1 cellular context compared by ENCODE assay signal in the genomic region with DNA sequence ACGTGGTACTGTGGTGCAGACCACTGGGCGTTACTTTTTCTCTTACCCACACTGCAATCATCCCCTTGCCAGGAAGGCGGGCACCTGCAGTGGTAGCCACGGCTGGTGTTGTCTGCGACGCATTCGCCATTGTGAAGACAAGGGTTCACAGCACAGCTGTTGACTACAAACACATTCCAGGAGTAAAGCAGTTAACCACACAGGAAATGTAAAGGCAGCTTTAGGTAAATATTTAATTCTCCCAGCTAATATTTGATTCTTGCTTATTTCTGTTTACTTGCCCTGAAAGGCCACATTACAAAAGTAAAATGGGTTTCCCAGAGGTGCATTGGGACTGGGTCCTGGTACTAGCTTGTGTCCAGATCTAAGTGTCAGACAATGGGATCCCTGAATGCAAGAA.
TF ChIP-seq lines count a peak whose summit lies in the region.

No MANE protein-coding gene starts in this region.

TF ChIP-seq in HepG2, 621 proteins besides CTCF, POLR2A, EP300 and RAD21 (continued from another document and continues in another):
- TF ChIP-seq, protein P1, sequence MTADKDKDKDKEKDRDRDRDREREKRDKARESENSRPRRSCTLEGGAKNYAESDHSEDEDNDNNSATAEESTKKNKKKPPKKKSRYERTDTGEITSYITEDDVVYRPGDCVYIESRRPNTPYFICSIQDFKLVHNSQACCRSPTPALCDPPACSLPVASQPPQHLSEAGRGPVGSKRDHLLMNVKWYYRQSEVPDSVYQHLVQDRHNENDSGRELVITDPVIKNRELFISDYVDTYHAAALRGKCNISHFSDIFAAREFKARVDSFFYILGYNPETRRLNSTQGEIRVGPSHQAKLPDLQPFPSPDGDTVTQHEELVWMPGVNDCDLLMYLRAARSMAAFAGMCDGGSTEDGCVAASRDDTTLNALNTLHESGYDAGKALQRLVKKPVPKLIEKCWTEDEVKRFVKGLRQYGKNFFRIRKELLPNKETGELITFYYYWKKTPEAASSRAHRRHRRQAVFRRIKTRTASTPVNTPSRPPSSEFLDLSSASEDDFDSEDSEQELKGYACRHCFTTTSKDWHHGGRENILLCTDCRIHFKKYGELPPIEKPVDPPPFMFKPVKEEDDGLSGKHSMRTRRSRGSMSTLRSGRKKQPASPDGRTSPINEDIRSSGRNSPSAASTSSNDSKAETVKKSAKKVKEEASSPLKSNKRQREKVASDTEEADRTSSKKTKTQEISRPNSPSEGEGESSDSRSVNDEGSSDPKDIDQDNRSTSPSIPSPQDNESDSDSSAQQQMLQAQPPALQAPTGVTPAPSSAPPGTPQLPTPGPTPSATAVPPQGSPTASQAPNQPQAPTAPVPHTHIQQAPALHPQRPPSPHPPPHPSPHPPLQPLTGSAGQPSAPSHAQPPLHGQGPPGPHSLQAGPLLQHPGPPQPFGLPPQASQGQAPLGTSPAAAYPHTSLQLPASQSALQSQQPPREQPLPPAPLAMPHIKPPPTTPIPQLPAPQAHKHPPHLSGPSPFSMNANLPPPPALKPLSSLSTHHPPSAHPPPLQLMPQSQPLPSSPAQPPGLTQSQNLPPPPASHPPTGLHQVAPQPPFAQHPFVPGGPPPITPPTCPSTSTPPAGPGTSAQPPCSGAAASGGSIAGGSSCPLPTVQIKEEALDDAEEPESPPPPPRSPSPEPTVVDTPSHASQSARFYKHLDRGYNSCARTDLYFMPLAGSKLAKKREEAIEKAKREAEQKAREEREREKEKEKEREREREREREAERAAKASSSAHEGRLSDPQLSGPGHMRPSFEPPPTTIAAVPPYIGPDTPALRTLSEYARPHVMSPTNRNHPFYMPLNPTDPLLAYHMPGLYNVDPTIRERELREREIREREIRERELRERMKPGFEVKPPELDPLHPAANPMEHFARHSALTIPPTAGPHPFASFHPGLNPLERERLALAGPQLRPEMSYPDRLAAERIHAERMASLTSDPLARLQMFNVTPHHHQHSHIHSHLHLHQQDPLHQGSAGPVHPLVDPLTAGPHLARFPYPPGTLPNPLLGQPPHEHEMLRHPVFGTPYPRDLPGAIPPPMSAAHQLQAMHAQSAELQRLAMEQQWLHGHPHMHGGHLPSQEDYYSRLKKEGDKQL (CRISPR knock-in tag; IDR thresholded peaks at IDR 0.05; ENCODE audit: low read depth) = 0 out of 2 replicates have a peak, but pooled peaks have one; percentile 51
- TF ChIP-seq MTA1 (CRISPR knock-in tag; IDR thresholded peaks at IDR 0.05; ENCODE audit: borderline replicate concordance) = 0 out of 2 replicates have a peak, but pooled peaks have one; percentile 29
- TF ChIP-seq GFI1 (CRISPR knock-in tag; IDR thresholded peaks at IDR 0.05; ENCODE audit: borderline replicate concordance) = peak; percentile 63; the same call in 1 of the 2 replicates
- no peak for TF ChIP-seq RCOR2 (CRISPR knock-in tag; IDR thresholded peaks at IDR 0.05)
- TF ChIP-seq, protein P2, sequence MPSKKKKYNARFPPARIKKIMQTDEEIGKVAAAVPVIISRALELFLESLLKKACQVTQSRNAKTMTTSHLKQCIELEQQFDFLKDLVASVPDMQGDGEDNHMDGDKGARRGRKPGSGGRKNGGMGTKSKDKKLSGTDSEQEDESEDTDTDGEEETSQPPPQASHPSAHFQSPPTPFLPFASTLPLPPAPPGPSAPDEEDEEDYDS (CRISPR knock-in tag; IDR thresholded peaks at IDR 0.05) = no peak
- no peak for TF ChIP-seq ZNF232 (CRISPR knock-in tag; IDR thresholded peaks at IDR 0.05; ENCODE audit: borderline replicate concordance)
- peak; percentile 70 for TF ChIP-seq NR2F6 (IDR thresholded peaks at IDR 0.05)
- peak; percentile 64 for TF ChIP-seq NR2F6 (CRISPR knock-in tag; IDR thresholded peaks at IDR 0.05)
- peak; percentile 81 for TF ChIP-seq ZNF652 (CRISPR knock-in tag; IDR thresholded peaks at IDR 0.05; ENCODE audit: borderline replicate concordance, low read depth)
- no peak for TF ChIP-seq ZNF207 (IDR thresholded peaks at IDR 0.05; ENCODE audit: borderline replicate concordance)
- TF ChIP-seq, protein P3, sequence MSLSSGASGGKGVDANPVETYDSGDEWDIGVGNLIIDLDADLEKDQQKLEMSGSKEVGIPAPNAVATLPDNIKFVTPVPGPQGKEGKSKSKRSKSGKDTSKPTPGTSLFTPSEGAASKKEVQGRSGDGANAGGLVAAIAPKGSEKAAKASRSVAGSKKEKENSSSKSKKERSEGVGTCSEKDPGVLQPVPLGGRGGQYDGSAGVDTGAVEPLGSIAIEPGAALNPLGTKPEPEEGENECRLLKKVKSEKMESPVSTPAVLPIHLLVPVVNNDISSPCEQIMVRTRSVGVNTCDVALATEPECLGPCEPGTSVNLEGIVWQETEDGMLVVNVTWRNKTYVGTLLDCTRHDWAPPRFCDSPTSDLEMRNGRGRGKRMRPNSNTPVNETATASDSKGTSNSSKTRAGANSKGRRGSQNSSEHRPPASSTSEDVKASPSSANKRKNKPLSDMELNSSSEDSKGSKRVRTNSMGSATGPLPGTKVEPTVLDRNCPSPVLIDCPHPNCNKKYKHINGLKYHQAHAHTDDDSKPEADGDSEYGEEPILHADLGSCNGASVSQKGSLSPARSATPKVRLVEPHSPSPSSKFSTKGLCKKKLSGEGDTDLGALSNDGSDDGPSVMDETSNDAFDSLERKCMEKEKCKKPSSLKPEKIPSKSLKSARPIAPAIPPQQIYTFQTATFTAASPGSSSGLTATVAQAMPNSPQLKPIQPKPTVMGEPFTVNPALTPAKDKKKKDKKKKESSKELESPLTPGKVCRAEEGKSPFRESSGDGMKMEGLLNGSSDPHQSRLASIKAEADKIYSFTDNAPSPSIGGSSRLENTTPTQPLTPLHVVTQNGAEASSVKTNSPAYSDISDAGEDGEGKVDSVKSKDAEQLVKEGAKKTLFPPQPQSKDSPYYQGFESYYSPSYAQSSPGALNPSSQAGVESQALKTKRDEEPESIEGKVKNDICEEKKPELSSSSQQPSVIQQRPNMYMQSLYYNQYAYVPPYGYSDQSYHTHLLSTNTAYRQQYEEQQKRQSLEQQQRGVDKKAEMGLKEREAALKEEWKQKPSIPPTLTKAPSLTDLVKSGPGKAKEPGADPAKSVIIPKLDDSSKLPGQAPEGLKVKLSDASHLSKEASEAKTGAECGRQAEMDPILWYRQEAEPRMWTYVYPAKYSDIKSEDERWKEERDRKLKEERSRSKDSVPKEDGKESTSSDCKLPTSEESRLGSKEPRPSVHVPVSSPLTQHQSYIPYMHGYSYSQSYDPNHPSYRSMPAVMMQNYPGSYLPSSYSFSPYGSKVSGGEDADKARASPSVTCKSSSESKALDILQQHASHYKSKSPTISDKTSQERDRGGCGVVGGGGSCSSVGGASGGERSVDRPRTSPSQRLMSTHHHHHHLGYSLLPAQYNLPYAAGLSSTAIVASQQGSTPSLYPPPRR (CRISPR knock-in tag; IDR thresholded peaks at IDR 0.05; ENCODE audit: borderline replicate concordance) = peak; percentile 85
- no peak for TF ChIP-seq ZNF138 (CRISPR knock-in tag; IDR thresholded peaks at IDR 0.05; ENCODE audit: low read depth)
- TF ChIP-seq ISL2 (CRISPR knock-in tag; IDR thresholded peaks at IDR 0.05) = peak; percentile 85
- no peak for TF ChIP-seq SMYD3 (CRISPR knock-in tag; IDR thresholded peaks at IDR 0.05)
- TF ChIP-seq, protein P4, sequence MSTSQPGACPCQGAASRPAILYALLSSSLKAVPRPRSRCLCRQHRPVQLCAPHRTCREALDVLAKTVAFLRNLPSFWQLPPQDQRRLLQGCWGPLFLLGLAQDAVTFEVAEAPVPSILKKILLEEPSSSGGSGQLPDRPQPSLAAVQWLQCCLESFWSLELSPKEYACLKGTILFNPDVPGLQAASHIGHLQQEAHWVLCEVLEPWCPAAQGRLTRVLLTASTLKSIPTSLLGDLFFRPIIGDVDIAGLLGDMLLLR (CRISPR knock-in tag; IDR thresholded peaks at IDR 0.05) = no peak
- TF ChIP-seq ZNF550 (CRISPR knock-in tag; IDR thresholded peaks at IDR 0.05; ENCODE audit: borderline replicate concordance) = no peak
- TF ChIP-seq, protein P5, sequence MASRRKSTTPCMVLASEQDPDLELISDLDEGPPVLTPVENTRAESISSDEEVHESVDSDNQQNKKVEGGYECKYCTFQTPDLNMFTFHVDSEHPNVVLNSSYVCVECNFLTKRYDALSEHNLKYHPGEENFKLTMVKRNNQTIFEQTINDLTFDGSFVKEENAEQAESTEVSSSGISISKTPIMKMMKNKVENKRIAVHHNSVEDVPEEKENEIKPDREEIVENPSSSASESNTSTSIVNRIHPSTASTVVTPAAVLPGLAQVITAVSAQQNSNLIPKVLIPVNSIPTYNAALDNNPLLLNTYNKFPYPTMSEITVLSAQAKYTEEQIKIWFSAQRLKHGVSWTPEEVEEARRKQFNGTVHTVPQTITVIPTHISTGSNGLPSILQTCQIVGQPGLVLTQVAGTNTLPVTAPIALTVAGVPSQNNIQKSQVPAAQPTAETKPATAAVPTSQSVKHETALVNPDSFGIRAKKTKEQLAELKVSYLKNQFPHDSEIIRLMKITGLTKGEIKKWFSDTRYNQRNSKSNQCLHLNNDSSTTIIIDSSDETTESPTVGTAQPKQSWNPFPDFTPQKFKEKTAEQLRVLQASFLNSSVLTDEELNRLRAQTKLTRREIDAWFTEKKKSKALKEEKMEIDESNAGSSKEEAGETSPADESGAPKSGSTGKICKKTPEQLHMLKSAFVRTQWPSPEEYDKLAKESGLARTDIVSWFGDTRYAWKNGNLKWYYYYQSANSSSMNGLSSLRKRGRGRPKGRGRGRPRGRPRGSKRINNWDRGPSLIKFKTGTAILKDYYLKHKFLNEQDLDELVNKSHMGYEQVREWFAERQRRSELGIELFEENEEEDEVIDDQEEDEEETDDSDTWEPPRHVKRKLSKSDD (CRISPR knock-in tag; IDR thresholded peaks at IDR 0.05; ENCODE audit: low read depth) = 0 out of 2 replicates have a peak, but pooled peaks have one; percentile 42
- no peak for TF ChIP-seq ZFY (CRISPR knock-in tag; IDR thresholded peaks at IDR 0.05)
- TF ChIP-seq MIXL1 (CRISPR knock-in tag; IDR thresholded peaks at IDR 0.05) = 0 out of 2 replicates have a peak, but pooled peaks have one; percentile 47
- no peak for TF ChIP-seq CBX5 (CRISPR knock-in tag; IDR thresholded peaks at IDR 0.05; ENCODE audit: borderline replicate concordance)
- no peak for TF ChIP-seq CCAR2 (optimal IDR thresholded peaks at IDR 0.05; ENCODE audit: low read depth, low read length)
- TF ChIP-seq SUZ12 (IDR thresholded peaks at IDR 0.05; ENCODE audit: low read depth, low read length) = no peak
- no peak for TF ChIP-seq HOXA7 (CRISPR knock-in tag; IDR thresholded peaks at IDR 0.05)
- TF ChIP-seq ZKSCAN8 (CRISPR knock-in tag; IDR thresholded peaks at IDR 0.05; ENCODE audit: borderline replicate concordance) = no peak
- TF ChIP-seq FOXA3 (CRISPR knock-in tag; IDR thresholded peaks at IDR 0.05) = peak; percentile 78
- TF ChIP-seq SMAD3 (CRISPR knock-in tag; IDR thresholded peaks at IDR 0.05) = 0 out of 2 replicates have a peak, but pooled peaks have one; percentile 29
- no peak for TF ChIP-seq CENPT (CRISPR knock-in tag; IDR thresholded peaks at IDR 0.05; ENCODE audit: low read depth)
- TF ChIP-seq SOX5 (CRISPR knock-in tag; IDR thresholded peaks at IDR 0.05; ENCODE audit: borderline replicate concordance) = peak; percentile 64; the same call in 1 of the 2 replicates
- TF ChIP-seq HNF4A (CRISPR knock-in tag; IDR thresholded peaks at IDR 0.05) = peak; percentile 33; the same call in 1 of the 2 replicates
- no peak for TF ChIP-seq GTF3A (CRISPR knock-in tag; conservative IDR thresholded peaks at IDR 0.05)
- TF ChIP-seq NR2F2 (IDR thresholded peaks at IDR 0.05; ENCODE audit: borderline replicate concordance, low read depth) = peak; percentile 75; the same call in 1 of the 2 replicates
- TF ChIP-seq ZBTB38 (CRISPR knock-in tag; IDR thresholded peaks at IDR 0.05) = peak; percentile 76
- TF ChIP-seq, protein P6, sequence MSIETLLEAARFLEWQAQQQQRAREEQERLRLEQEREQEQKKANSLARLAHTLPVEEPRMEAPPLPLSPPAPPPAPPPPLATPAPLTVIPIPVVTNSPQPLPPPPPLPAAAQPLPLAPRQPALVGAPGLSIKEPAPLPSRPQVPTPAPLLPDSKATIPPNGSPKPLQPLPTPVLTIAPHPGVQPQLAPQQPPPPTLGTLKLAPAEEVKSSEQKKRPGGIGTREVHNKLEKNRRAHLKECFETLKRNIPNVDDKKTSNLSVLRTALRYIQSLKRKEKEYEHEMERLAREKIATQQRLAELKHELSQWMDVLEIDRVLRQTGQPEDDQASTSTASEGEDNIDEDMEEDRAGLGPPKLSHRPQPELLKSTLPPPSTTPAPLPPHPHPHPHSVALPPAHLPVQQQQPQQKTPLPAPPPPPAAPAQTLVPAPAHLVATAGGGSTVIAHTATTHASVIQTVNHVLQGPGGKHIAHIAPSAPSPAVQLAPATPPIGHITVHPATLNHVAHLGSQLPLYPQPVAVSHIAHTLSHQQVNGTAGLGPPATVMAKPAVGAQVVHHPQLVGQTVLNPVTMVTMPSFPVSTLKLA (IDR thresholded peaks at IDR 0.05) = no peak
- TF ChIP-seq ZNF792 (CRISPR knock-in tag; IDR thresholded peaks at IDR 0.05) = no peak
- TF ChIP-seq SALL2 (CRISPR knock-in tag; IDR thresholded peaks at IDR 0.05) = no peak
- TF ChIP-seq FOXJ3 (CRISPR knock-in tag; IDR thresholded peaks at IDR 0.05; ENCODE audit: borderline replicate concordance) = peak; percentile 60; the same call in 1 of the 2 replicates
- TF ChIP-seq CREM (IDR thresholded peaks at IDR 0.05) = 0 out of 2 replicates have a peak, but pooled peaks have one; percentile 35
- no peak for TF ChIP-seq CREM (CRISPR knock-in tag; IDR thresholded peaks at IDR 0.05)
- TF ChIP-seq PRPF4 (IDR thresholded peaks at IDR 0.05; ENCODE audit: low read depth, low read length, poor library complexity, severe bottlenecking) = no peak
- TF ChIP-seq, protein P7, sequence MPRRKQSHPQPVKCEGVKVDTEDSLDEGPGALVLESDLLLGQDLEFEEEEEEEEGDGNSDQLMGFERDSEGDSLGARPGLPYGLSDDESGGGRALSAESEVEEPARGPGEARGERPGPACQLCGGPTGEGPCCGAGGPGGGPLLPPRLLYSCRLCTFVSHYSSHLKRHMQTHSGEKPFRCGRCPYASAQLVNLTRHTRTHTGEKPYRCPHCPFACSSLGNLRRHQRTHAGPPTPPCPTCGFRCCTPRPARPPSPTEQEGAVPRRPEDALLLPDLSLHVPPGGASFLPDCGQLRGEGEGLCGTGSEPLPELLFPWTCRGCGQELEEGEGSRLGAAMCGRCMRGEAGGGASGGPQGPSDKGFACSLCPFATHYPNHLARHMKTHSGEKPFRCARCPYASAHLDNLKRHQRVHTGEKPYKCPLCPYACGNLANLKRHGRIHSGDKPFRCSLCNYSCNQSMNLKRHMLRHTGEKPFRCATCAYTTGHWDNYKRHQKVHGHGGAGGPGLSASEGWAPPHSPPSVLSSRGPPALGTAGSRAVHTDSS (CRISPR knock-in tag; conservative IDR thresholded peaks at IDR 0.05) = no peak
- TF ChIP-seq HMG20A (CRISPR knock-in tag; IDR thresholded peaks at IDR 0.05; ENCODE audit: borderline replicate concordance) = peak; percentile 55; the same call in 1 of the 2 replicates
- TF ChIP-seq ZFYVE20 (CRISPR knock-in tag; IDR thresholded peaks at IDR 0.05; ENCODE audit: borderline replicate concordance, low read depth) = no peak
- TF ChIP-seq SOX6 (IDR thresholded peaks at IDR 0.05) = no peak
- peak; percentile 81 for TF ChIP-seq SOX6 (CRISPR knock-in tag; IDR thresholded peaks at IDR 0.05)
- TF ChIP-seq, protein P8, sequence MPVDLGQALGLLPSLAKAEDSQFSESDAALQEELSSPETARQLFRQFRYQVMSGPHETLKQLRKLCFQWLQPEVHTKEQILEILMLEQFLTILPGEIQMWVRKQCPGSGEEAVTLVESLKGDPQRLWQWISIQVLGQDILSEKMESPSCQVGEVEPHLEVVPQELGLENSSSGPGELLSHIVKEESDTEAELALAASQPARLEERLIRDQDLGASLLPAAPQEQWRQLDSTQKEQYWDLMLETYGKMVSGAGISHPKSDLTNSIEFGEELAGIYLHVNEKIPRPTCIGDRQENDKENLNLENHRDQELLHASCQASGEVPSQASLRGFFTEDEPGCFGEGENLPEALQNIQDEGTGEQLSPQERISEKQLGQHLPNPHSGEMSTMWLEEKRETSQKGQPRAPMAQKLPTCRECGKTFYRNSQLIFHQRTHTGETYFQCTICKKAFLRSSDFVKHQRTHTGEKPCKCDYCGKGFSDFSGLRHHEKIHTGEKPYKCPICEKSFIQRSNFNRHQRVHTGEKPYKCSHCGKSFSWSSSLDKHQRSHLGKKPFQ (CRISPR knock-in tag; IDR thresholded peaks at IDR 0.05; ENCODE audit: insufficient replicate concordance) = no peak
